ENCODE assay signal across 26 cellular contexts in the genomic region with DNA sequence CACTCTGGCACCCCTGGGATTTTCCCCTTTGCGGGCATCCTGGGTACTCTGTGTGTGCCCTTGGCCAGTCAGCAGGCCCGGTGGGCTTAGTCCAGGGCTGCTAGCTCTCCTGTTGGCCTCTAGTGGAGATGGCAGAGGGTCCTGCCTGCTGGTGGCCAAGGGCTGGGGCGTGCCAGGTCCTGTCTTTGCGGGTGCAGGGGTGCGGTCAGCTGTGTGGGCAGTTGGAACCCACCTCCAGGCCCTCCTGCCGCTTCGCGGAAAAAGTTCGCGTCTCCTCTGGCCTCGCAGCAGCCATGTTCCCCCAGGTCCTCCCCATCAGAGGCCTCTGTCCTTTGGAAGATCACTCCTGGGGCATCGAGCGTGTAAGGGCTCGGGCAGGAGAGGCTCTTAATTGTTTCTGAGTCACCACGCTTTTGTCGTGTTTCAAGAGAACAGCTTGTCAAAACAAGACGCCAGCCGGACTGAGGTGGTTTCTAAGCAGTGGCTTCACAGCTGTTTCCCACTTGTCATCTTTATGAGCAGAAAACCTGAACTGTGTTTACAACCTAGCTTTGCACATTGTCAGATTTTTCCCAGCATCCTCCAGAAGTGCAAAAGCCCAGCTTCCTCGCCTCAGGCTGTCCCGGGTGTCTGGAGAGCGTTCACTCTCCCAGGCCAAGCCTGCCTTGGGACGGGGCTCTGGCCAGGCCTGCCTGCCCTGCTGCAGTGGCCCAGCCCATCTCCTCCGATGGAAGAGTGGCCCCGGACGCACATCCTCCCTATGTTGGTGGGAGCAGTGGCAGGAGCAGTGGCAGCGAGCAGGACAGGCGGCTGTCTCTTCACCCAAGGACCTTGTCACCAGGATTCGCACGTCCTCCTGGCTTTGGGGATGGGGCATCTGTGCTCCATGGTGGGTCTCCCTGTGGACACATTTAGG. TPM values are rescaled to one million over a fixed set of nuclear protein-coding genes. Genes with fewer than 3 reads are reported as not detected.
A peak's percentile ranks its signal among the peaks of the same experiment; 100 is the strongest.
DNase-seq lines count a peak whose midpoint lies in the region; ATAC-seq, FAIRE-seq and TF ChIP-seq lines count a peak whose summit lies in the region.
"Had no signal": no experiment of that assay in that cellular context is flagged by ENCODE, and none has a peak within 500 bp of the region (broad histone marks: within the 10 kb centered on the region; RNA-seq: fewer than 3 reads in every experiment).

No MANE protein-coding gene starts in this region.

- no peak overlapping the region for H3K4me3 Mint-ChIP-seq in activated CD4-positive, alpha-beta T cell treated with anti-CD3 and anti-CD28 coated beads, Interleukin-2, amount 10 ng/mL, durations not matched to agents 7 days and 5 days
- H3K4me3 Mint-ChIP-seq: naive thymus-derived CD4-positive, alpha-beta T cell; stimulated activated naive B cell treated with anti-CD40 and anti-IgM and Interleukin-4, amounts not matched to agents 10 μg/mL and 1 μg/mL and 100 μg/mL, for 72 hours; T-helper 17 cell had no signal

- TF ChIP-seq EP300 in K562 (IDR thresholded peaks at IDR 0.05; ENCODE audit: low read length) = no peak
- no peak for TF ChIP-seq EP300 in ovary (IDR thresholded peaks at IDR 0.05)

- peak; percentile 14 for DNase-seq in DMS153 treated with DMSO at 0.1 percent for 48 hours (lab: John Stamatoyannopoulos, UW; ENCODE audit: unreplicated experiment)
- peak; percentile 76 to 90 for DNase-seq in NCI-H187 (lab: John Stamatoyannopoulos, UW)
- no peak for DNase-seq in K562 (ENCODE audit: extremely low read depth in 1 of 4, low spot score in 3 of 4)
- DNase-seq in myocyte (ENCODE audit: low read depth) = peak; percentile 94
- no peak for DNase-seq in activated CD4-positive, alpha-beta T cell treated with anti-CD3 and anti-CD28 coated beads, Interleukin-2, amount 10 ng/mL, durations not matched to agents 7 days and 5 days
- no peak for DNase-seq in ovary
- DNase-seq: activated CD4-positive, alpha-beta T cell treated with anti-CD3 and anti-CD28 coated beads, Interleukin-2, amount 50 U/mL, for 48 hours; activated gamma-delta T cell; activated T-cell treated with anti-CD3 and anti-CD28 coated beads for 4 hours; dermis blood vessel endothelial cell; erythroblast; kidney glomerular epithelial cell; naive thymus-derived CD4-positive, alpha-beta T cell; NCI-H1048; NCI-H226; NCI-H82; PC-3; posterior cingulate gyrus; stimulated activated CD4-positive, alpha-beta T cell treated with anti-CD3 and anti-CD28 coated beads, Interleukin-2, amount 100 ng/mL, for 24 hours; stimulated activated naive B cell treated with anti-CD40 and anti-IgM and Interleukin-4, amounts not matched to agents 10 μg/mL and 1 μg/mL and 100 μg/mL, for 72 hours; T-helper 17 cell had no signal

- H3K27me3 Mint-ChIP-seq in activated CD4-positive, alpha-beta T cell treated with anti-CD3 and anti-CD28 coated beads, Interleukin-2, amount 10 ng/mL, durations not matched to agents 7 days and 5 days = no peaks in the 10 kb centered on the region
- H3K27me3 Mint-ChIP-seq: naive thymus-derived CD4-positive, alpha-beta T cell; stimulated activated naive B cell treated with anti-CD40 and anti-IgM and Interleukin-4, amounts not matched to agents 10 μg/mL and 1 μg/mL and 100 μg/mL, for 72 hours; T-helper 17 cell had no signal

- H3K9me3 ChIP-seq in K562 (replicated peaks; ENCODE audit: control insufficient read depth, insufficient read depth, low read depth, low read length) = no peaks in the 10 kb centered on the region
- no peaks in the 10 kb centered on the region for H3K9me3 ChIP-seq in ovary

- H3K36me3 ChIP-seq in K562 (ENCODE audit: control insufficient read depth, insufficient read depth, low read length) (peaks cover 93% of the 10 kb centered on the region; the same call in 2 of the 3 replicates), ovary (no peaks in the 10 kb centered on the region)

- peak overlapping the region in 1 of 2 experiments; percentile 35; a peak in 1 of 4 replicates for H3K9ac ChIP-seq in K562 (ENCODE audit: insufficient read depth in 1 of 2, low read depth in 2 of 2, low read length in 2 of 2)

- POLR2A ChIA-PET in K562 (lab: Yijun Ruan, JAX) = interaction anchor here (1.1 to 3.7 kb wide), 3 partner anchors 8 to 13 kb away, joined by 3 to 29 read pairs (median 19); a partner anchor contains a TSS
- POLR2A ChIA-PET in activated CD4-positive, alpha-beta T cell treated with anti-CD3 and anti-CD28 coated beads, Interleukin-2, amount 10 ng/mL, durations not matched to agents 7 days and 5 days (lab: Charles Lee) = no interaction called here

- no peak for TF ChIP-seq POLR2A in K562 (conservative IDR thresholded peaks at IDR 0.05)
- no peak for TF ChIP-seq POLR2A in ovary (IDR thresholded peaks at IDR 0.05)

- H3K27ac ChIP-seq in K562 (ENCODE audit: extremely low read depth, low read depth, low read length) (no peak overlapping the region), ovary (no peak overlapping the region)
- H3K27ac ChIP-seq: C4-2B, cardiac muscle cell had no signal

- H3K4me1 ChIP-seq in K562 (replicated peaks in 1 of 2; ENCODE audit: control insufficient read depth in 2 of 2, insufficient read depth in 2 of 2, low read length in 2 of 2) = peaks cover 3 to 58% of the 10 kb centered on the region in 2 experiments; a peak in 3 of 5 replicates
- no peaks in the 10 kb centered on the region for H3K4me1 ChIP-seq in ovary (ENCODE audit: insufficient read depth)

- no peak for FAIRE-seq in K562 (lab: Jason Lieb, UNC)
- FAIRE-seq: H54 had no signal

- in situ Hi-C loops in K562 (cut with MboI) = no loop called here

- CTCF ChIA-PET in K562 (lab: Yijun Ruan, JAX; ENCODE audit: low intra/inter-chr PET ratio) = no interaction called here
- CTCF ChIA-PET in activated CD4-positive, alpha-beta T cell treated with anti-CD3 and anti-CD28 coated beads, Interleukin-2, amount 10 ng/mL, durations not matched to agents 7 days and 5 days (lab: Charles Lee) = interaction anchor here (1.2 kb wide), 1 partner anchor 7 kb away, joined by 3 read pairs; no protein-coding TSS in a partner anchor

- no peaks in the 10 kb centered on the region for H3K9me3 Mint-ChIP-seq in activated CD4-positive, alpha-beta T cell treated with anti-CD3 and anti-CD28 coated beads, Interleukin-2, amount 10 ng/mL, durations not matched to agents 7 days and 5 days
- H3K9me3 Mint-ChIP-seq: naive thymus-derived CD4-positive, alpha-beta T cell; stimulated activated naive B cell treated with anti-CD40 and anti-IgM and Interleukin-4, amounts not matched to agents 10 μg/mL and 1 μg/mL and 100 μg/mL, for 72 hours had no signal

- peaks cover 3% of the 10 kb centered on the region for H3K4me1 Mint-ChIP-seq in activated CD4-positive, alpha-beta T cell treated with anti-CD3 and anti-CD28 coated beads, Interleukin-2, amount 10 ng/mL, durations not matched to agents 7 days and 5 days

- peaks cover 7% of the 10 kb centered on the region for H4K20me1 ChIP-seq in K562 (replicated peaks; ENCODE audit: control insufficient read depth, insufficient read depth, low read length)

- H3K36me3 Mint-ChIP-seq in activated CD4-positive, alpha-beta T cell treated with anti-CD3 and anti-CD28 coated beads, Interleukin-2, amount 10 ng/mL, durations not matched to agents 7 days and 5 days (ENCODE audit: low read depth) = peaks cover 10% of the 10 kb centered on the region

- WGBS in K562 (ENCODE audit: insufficient coverage, low coverage, missing lambda C conversion rate) = 90% methylated on average over 21 of the region's 29 CpGs
- 80 to 85% (median 84%) methylated on average over 29 of the region's 29 CpGs for WGBS in ovary, 3 donors

- TF ChIP-seq CTCF in K562 (IDR thresholded peaks at IDR 0.05 in 2 of 3, conservative IDR thresholded peaks at IDR 0.05 in 1 of 3; ENCODE audit: insufficient read depth in 2 of 3, low read depth in 1 of 3, low read length in 3 of 3) (no peak), ovary (IDR thresholded peaks at IDR 0.05) (no peak)

- H3K4me2 ChIP-seq in K562 (ENCODE audit: insufficient read depth, low read length) = no peak overlapping the region

- no peak overlapping the region for H3K27ac Mint-ChIP-seq in activated CD4-positive, alpha-beta T cell treated with anti-CD3 and anti-CD28 coated beads, Interleukin-2, amount 10 ng/mL, durations not matched to agents 7 days and 5 days
- H3K27ac Mint-ChIP-seq: naive thymus-derived CD4-positive, alpha-beta T cell; stimulated activated naive B cell treated with anti-CD40 and anti-IgM and Interleukin-4, amounts not matched to agents 10 μg/mL and 1 μg/mL and 100 μg/mL, for 72 hours; T-helper 17 cell had no signal

- no peak for TF ChIP-seq RAD21 in K562 (CRISPR knock-in tag; conservative IDR thresholded peaks at IDR 0.05 in 1 of 2, IDR thresholded peaks at IDR 0.05 in 1 of 2)

- H3K4me3 ChIP-seq in K562 = no peak overlapping the region
- no peak overlapping the region for H3K4me3 ChIP-seq in ovary
- H3K4me3 ChIP-seq: cardiac muscle cell had no signal

- no peak overlapping the region for H2AFZ ChIP-seq in K562 (ENCODE audit: low read depth, low read length)

- no peaks in the 10 kb centered on the region for H3K27me3 ChIP-seq in K562 (ENCODE audit: control insufficient read depth in 2 of 2, insufficient read depth in 2 of 2, low read length in 2 of 2)
- no peaks in the 10 kb centered on the region for H3K27me3 ChIP-seq in ovary
- H3K27me3 ChIP-seq: cardiac muscle cell had no signal

- peaks cover 24% of the 10 kb centered on the region for H3K79me2 ChIP-seq in K562 (ENCODE audit: control insufficient read depth, insufficient read depth, low read length)

- no peaks in the 10 kb centered on the region for H3K9me1 ChIP-seq in K562 (ENCODE audit: control insufficient read depth, insufficient read depth, low read length)

- intact Hi-C loops in K562 (cut with micrococcal nuclease) (no loop called here), ovary (cut with DNase I) (no loop called here)

- BruUV-seq in K562 (replicated peaks; lab: Mats Ljungman, UMichigan) = no TSS peak

- ATAC-seq in K562 (no peak), HG03159 (IDR thresholded peaks at IDR 0.05; ENCODE audit: unreplicated experiment) (no peak), GM18870 (IDR thresholded peaks at IDR 0.05; ENCODE audit: unreplicated experiment) (no peak)
- ATAC-seq: naive thymus-derived CD4-positive, alpha-beta T cell; PC-3; stimulated activated naive B cell treated with anti-CD40 and anti-IgM and Interleukin-4, amounts not matched to agents 10 μg/mL and 1 μg/mL and 100 μg/mL, for 72 hours; T-helper 17 cell had no signal

RNA-seq across cellular contexts. Expression of a gene that starts 5.0 kb away (rescaled TPM):
- total RNA-seq in K562 (2011; cell fraction: chromatin; rRNA removed; ENCODE audit: low replicate concordance) = 8.6 and 40.6 TPM in 2 replicates
- total RNA-seq in K562 (2011; cell fraction: nucleolus; rRNA removed) = 34.9 and 37.8 TPM in 2 replicates
- total RNA-seq in K562 (2011; cell fraction: nucleoplasm; rRNA removed) = 12.8 and 15.3 TPM in 2 replicates
- 2.2 and 2.6 TPM in 2 replicates for total RNA-seq in K562 (2014; rRNA removed)
- total RNA-seq in K562 (2014; rRNA removed; fragmentation: Illumina TruSeq; extraction: Trizol) = 0.11 TPM in 1 of 2 replicates, not detected in the other
- total RNA-seq in K562 (2015; rRNA removed; fragmentation: Illumina TruSeq; extraction: Trizol) = 1.9 and 2.1 TPM in 2 replicates
- total RNA-seq in K562 (2021) = 2.7 and 4.1 TPM in 2 replicates
- polyA plus RNA-seq in K562 (2011; rRNA removed) = 1.6 and 4.6 TPM in 2 replicates
- polyA plus RNA-seq in K562 (2011; cell fraction: cytosol; rRNA removed) = 2.3 and 6.0 TPM in 2 replicates
- 47.3 and 57.1 TPM in 2 replicates for polyA plus RNA-seq in K562 (2011; cell fraction: nucleus; rRNA removed)
- polyA plus RNA-seq in K562 (2012) = 2.7 and 5.3 TPM in 2 replicates
- 0.25 and 0.83 TPM in 2 replicates for polyA plus RNA-seq in K562 (2014; fragmentation: Illumina TruSeq; extraction: Trizol)
- under 1 TPM in 1 of 2 experiments, not detected in 1; 0.08 TPM for polyA plus RNA-seq in K562 (2014; fragmentation: Nextera tagmentation; extraction: Ambion mirVana)
- polyA plus RNA-seq in K562 (2014; rRNA removed) = 2.5 and 3.1 TPM in 2 replicates
- polyA minus RNA-seq in K562 (2011; rRNA and poly(A)+ RNA removed) = 0.11 and 0.45 TPM in 2 replicates
- polyA minus RNA-seq in K562 (2011; cell fraction: cytosol; rRNA and poly(A)+ RNA removed) = 0.38 and 1.8 TPM in 2 replicates
- 5.1 and 6.1 TPM in 2 replicates for polyA minus RNA-seq in K562 (2011; cell fraction: nucleus; rRNA and poly(A)+ RNA removed)
- total RNA-seq in myocyte = 2.2 and 2.4 TPM in 2 replicates
- polyA plus RNA-seq in myocyte (2012) = 2.5 TPM
- total RNA-seq in activated CD4-positive, alpha-beta T cell treated with anti-CD3 and anti-CD28 coated beads, Interleukin-2, amount 10 ng/mL, durations not matched to agents 7 days and 5 days = 1 to 10 TPM; 2.0 to 3.4 TPM
- total RNA-seq in ovary = 1 to 10 TPM in 1 of 7 donors, under 1 TPM in 6; 0.37 to 1.1 (median 0.75) TPM
- polyA plus RNA-seq in ovary = under 1 TPM in 1 of 2 donors, not detected in 1; 0.69 TPM
- polyA plus RNA-seq: naive thymus-derived CD4-positive, alpha-beta T cell had no signal

RNA-seq across cellular contexts. Expression of a gene that starts 7.9 kb away (rescaled TPM):
- 59.2 and 250 TPM in 2 replicates for total RNA-seq in K562 (2011; cell fraction: chromatin; rRNA removed; ENCODE audit: low replicate concordance)
- 208 and 236 TPM in 2 replicates for total RNA-seq in K562 (2011; cell fraction: nucleolus; rRNA removed)
- 68.1 and 94.3 TPM in 2 replicates for total RNA-seq in K562 (2011; cell fraction: nucleoplasm; rRNA removed)
- total RNA-seq in K562 (2014; rRNA removed) (94.9 and 97.1 TPM in 2 replicates), K562 (2014; rRNA removed; fragmentation: Illumina TruSeq; extraction: Trizol) (3.7 and 5.5 TPM in 2 replicates), K562 (2015; rRNA removed; fragmentation: Illumina TruSeq; extraction: Trizol) (33.1 and 37.3 TPM in 2 replicates), K562 (2021) (53.2 and 63.2 TPM in 2 replicates), myocyte (33.6 and 35.3 TPM in 2 replicates), ovary (10 to 100 TPM; 18.3 to 26.2 (median 22.7) TPM)
- polyA plus RNA-seq in K562 (2011; rRNA removed) (20.4 and 32.0 TPM in 2 replicates), K562 (2014; fragmentation: Illumina TruSeq; extraction: Trizol) (5.6 and 23.2 TPM in 2 replicates), K562 (2014; fragmentation: Nextera tagmentation; extraction: Ambion mirVana) (under 1 TPM; 0.48 to 0.96 TPM), K562 (2014; rRNA removed) (58.7 and 62.7 TPM in 2 replicates), ovary (10 to 100 TPM in 1 of 2 donors, under 1 TPM in 1; 0.58 to 23.5 TPM)
- polyA plus RNA-seq in K562 (2011; cell fraction: cytosol; rRNA removed) = 27.5 and 65.2 TPM in 2 replicates
- polyA plus RNA-seq in K562 (2011; cell fraction: nucleus; rRNA removed) = 215 and 329 TPM in 2 replicates
- 34.9 and 35.9 TPM in 2 replicates for polyA plus RNA-seq in K562 (2012)
- 5.5 and 8.4 TPM in 2 replicates for polyA minus RNA-seq in K562 (2011; rRNA and poly(A)+ RNA removed)
- 30.6 and 30.9 TPM in 2 replicates for polyA minus RNA-seq in K562 (2011; cell fraction: cytosol; rRNA and poly(A)+ RNA removed)
- 67.1 and 68.3 TPM in 2 replicates for polyA minus RNA-seq in K562 (2011; cell fraction: nucleus; rRNA and poly(A)+ RNA removed)
- polyA plus RNA-seq in myocyte (2012) = 17.0 TPM
- 10 to 100 TPM; 28.8 to 32.6 TPM for total RNA-seq in activated CD4-positive, alpha-beta T cell treated with anti-CD3 and anti-CD28 coated beads, Interleukin-2, amount 10 ng/mL, durations not matched to agents 7 days and 5 days

RNA-seq across cellular contexts. Expression of a gene that starts 16.6 kb away (rescaled TPM):
- total RNA-seq in K562 (2011; cell fraction: chromatin; rRNA removed; ENCODE audit: low replicate concordance) = 31.1 and 74.2 TPM in 2 replicates
- total RNA-seq in K562 (2011; cell fraction: nucleolus; rRNA removed) = 69.6 and 75.5 TPM in 2 replicates
- total RNA-seq in K562 (2011; cell fraction: nucleoplasm; rRNA removed) = 40.6 and 42.6 TPM in 2 replicates
- total RNA-seq in K562 (2014; rRNA removed) (57.6 and 70.2 TPM in 2 replicates), K562 (2014; rRNA removed; fragmentation: Illumina TruSeq; extraction: Trizol) (8.5 and 11.4 TPM in 2 replicates), K562 (2015; rRNA removed; fragmentation: Illumina TruSeq; extraction: Trizol) (24.1 and 26.5 TPM in 2 replicates), K562 (2021) (44.9 and 49.6 TPM in 2 replicates), myocyte (47.8 and 49.0 TPM in 2 replicates), ovary (10 to 100 TPM in 1 of 7 donors, 1 to 10 TPM in 6; 5.0 to 12.3 (median 7.5) TPM)
- polyA plus RNA-seq in K562 (2011; rRNA removed) (19.6 and 27.9 TPM in 2 replicates), K562 (2014; fragmentation: Illumina TruSeq; extraction: Trizol) (14.2 and 20.7 TPM in 2 replicates), K562 (2014; fragmentation: Nextera tagmentation; extraction: Ambion mirVana) (1 to 10 TPM; 1.1 to 3.0 TPM), K562 (2014; rRNA removed) (54.0 and 55.6 TPM in 2 replicates), ovary (1 to 10 TPM; 2.5 to 5.2 TPM)
- polyA plus RNA-seq in K562 (2011; cell fraction: cytosol; rRNA removed) = 27.6 and 84.2 TPM in 2 replicates
- polyA plus RNA-seq in K562 (2011; cell fraction: nucleus; rRNA removed) = 92.6 and 123 TPM in 2 replicates
- 33.7 and 34.1 TPM in 2 replicates for polyA plus RNA-seq in K562 (2012)
- 7.3 and 7.4 TPM in 2 replicates for polyA minus RNA-seq in K562 (2011; rRNA and poly(A)+ RNA removed)
- 13.6 and 18.7 TPM in 2 replicates for polyA minus RNA-seq in K562 (2011; cell fraction: cytosol; rRNA and poly(A)+ RNA removed)
- polyA minus RNA-seq in K562 (2011; cell fraction: nucleus; rRNA and poly(A)+ RNA removed) = 29.8 and 32.1 TPM in 2 replicates
- polyA plus RNA-seq in myocyte (2012) = 21.9 TPM
- 10 to 100 TPM; 19.4 to 22.9 TPM for total RNA-seq in activated CD4-positive, alpha-beta T cell treated with anti-CD3 and anti-CD28 coated beads, Interleukin-2, amount 10 ng/mL, durations not matched to agents 7 days and 5 days

RNA-seq across cellular contexts. Expression of a gene that starts 20.1 kb away (rescaled TPM):
- total RNA-seq in K562 (2011; cell fraction: chromatin; rRNA removed; ENCODE audit: low replicate concordance) = 82.7 and 201 TPM in 2 replicates
- total RNA-seq in K562 (2011; cell fraction: nucleolus; rRNA removed) = 140 and 148 TPM in 2 replicates
- 85.4 and 93.3 TPM in 2 replicates for total RNA-seq in K562 (2011; cell fraction: nucleoplasm; rRNA removed)
- total RNA-seq in K562 (2014; rRNA removed) (175 and 241 TPM in 2 replicates), K562 (2014; rRNA removed; fragmentation: Illumina TruSeq; extraction: Trizol) (21.4 and 22.6 TPM in 2 replicates), K562 (2015; rRNA removed; fragmentation: Illumina TruSeq; extraction: Trizol) (54.0 and 55.0 TPM in 2 replicates), K562 (2021) (172 and 181 TPM in 2 replicates), myocyte (39.6 and 46.4 TPM in 2 replicates), ovary (10 to 100 TPM; 39.0 to 66.3 (median 51.3) TPM)
- polyA plus RNA-seq in K562 (2011; rRNA removed) (70.5 and 106 TPM in 2 replicates), K562 (2014; fragmentation: Illumina TruSeq; extraction: Trizol) (32.0 and 72.2 TPM in 2 replicates), K562 (2014; fragmentation: Nextera tagmentation; extraction: Ambion mirVana) (1 to 10 TPM; 4.7 to 7.6 TPM), K562 (2014; rRNA removed) (189 and 199 TPM in 2 replicates), ovary (10 to 100 TPM in 1 of 2 donors, 1 to 10 TPM in 1; 3.1 to 48.1 TPM)
- polyA plus RNA-seq in K562 (2011; cell fraction: cytosol; rRNA removed) = 147 and 284 TPM in 2 replicates
- polyA plus RNA-seq in K562 (2011; cell fraction: nucleus; rRNA removed) = 105 and 118 TPM in 2 replicates
- 136 and 268 TPM in 2 replicates for polyA plus RNA-seq in K562 (2012)
- 14.3 and 21.6 TPM in 2 replicates for polyA minus RNA-seq in K562 (2011; rRNA and poly(A)+ RNA removed)
- polyA minus RNA-seq in K562 (2011; cell fraction: cytosol; rRNA and poly(A)+ RNA removed) = 51.2 and 72.4 TPM in 2 replicates
- polyA minus RNA-seq in K562 (2011; cell fraction: nucleus; rRNA and poly(A)+ RNA removed) = 26.7 and 36.3 TPM in 2 replicates
- polyA plus RNA-seq in myocyte (2012) = 38.1 TPM
- total RNA-seq in activated CD4-positive, alpha-beta T cell treated with anti-CD3 and anti-CD28 coated beads, Interleukin-2, amount 10 ng/mL, durations not matched to agents 7 days and 5 days = 10 to 100 TPM; 30.8 to 42.5 TPM

RNA-seq across cellular contexts. Expression of a gene that starts 20.6 kb away (rescaled TPM):
- 10.6 and 42.5 TPM in 2 replicates for total RNA-seq in K562 (2011; cell fraction: chromatin; rRNA removed; ENCODE audit: low replicate concordance)
- 29.7 and 34.7 TPM in 2 replicates for total RNA-seq in K562 (2011; cell fraction: nucleolus; rRNA removed)
- total RNA-seq in K562 (2011; cell fraction: nucleoplasm; rRNA removed) = 10.8 and 18.8 TPM in 2 replicates
- total RNA-seq in K562 (2014; rRNA removed) (2.9 and 3.5 TPM in 2 replicates), K562 (2014; rRNA removed; fragmentation: Illumina TruSeq; extraction: Trizol) (0.32 and 0.40 TPM in 2 replicates), K562 (2015; rRNA removed; fragmentation: Illumina TruSeq; extraction: Trizol) (3.4 and 4.1 TPM in 2 replicates), K562 (2021) (2.0 and 4.0 TPM in 2 replicates), myocyte (4.3 and 7.2 TPM in 2 replicates), ovary (1 to 10 TPM; 3.2 to 8.3 (median 6.4) TPM)
- polyA plus RNA-seq in K562 (2011; rRNA removed) (1.8 and 3.2 TPM in 2 replicates), K562 (2014; fragmentation: Illumina TruSeq; extraction: Trizol) (0.49 and 3.8 TPM in 2 replicates), K562 (2014; fragmentation: Nextera tagmentation; extraction: Ambion mirVana) (under 1 TPM in 1 of 2 experiments, not detected in 1; 0.24 TPM), K562 (2014; rRNA removed) (5.1 and 15.1 TPM in 2 replicates), ovary (1 to 10 TPM in 1 of 2 donors, under 1 TPM in 1; 0.37 to 4.1 TPM)
- 2.8 and 13.2 TPM in 2 replicates for polyA plus RNA-seq in K562 (2011; cell fraction: cytosol; rRNA removed)
- 33.5 and 71.7 TPM in 2 replicates for polyA plus RNA-seq in K562 (2011; cell fraction: nucleus; rRNA removed)
- 5.8 and 14.0 TPM in 2 replicates for polyA plus RNA-seq in K562 (2012)
- 0.28 and 0.54 TPM in 2 replicates for polyA minus RNA-seq in K562 (2011; rRNA and poly(A)+ RNA removed)
- polyA minus RNA-seq in K562 (2011; cell fraction: cytosol; rRNA and poly(A)+ RNA removed) = 0.57 TPM in 1 of 2 replicates, not detected in the other
- 3.4 and 6.9 TPM in 2 replicates for polyA minus RNA-seq in K562 (2011; cell fraction: nucleus; rRNA and poly(A)+ RNA removed)
- polyA plus RNA-seq in myocyte (2012) = 9.0 TPM
- total RNA-seq in activated CD4-positive, alpha-beta T cell treated with anti-CD3 and anti-CD28 coated beads, Interleukin-2, amount 10 ng/mL, durations not matched to agents 7 days and 5 days = 10 to 100 TPM; 13.9 to 17.4 TPM

Comparison
In these comparisons a context has a peak if more than half of its experiments do, and no peak if none do; other contexts are left out.
1. DNase-seq: peak in DMS153 treated with DMSO at 0.1 percent for 48 hours (single experiment), NCI-H187 (2 of 2) and myocyte (single experiment); none in K562 (0 of 4), activated CD4-positive, alpha-beta T cell treated with anti-CD3 and anti-CD28 coated beads, Interleukin-2, amount 10 ng/mL, durations not matched to agents 7 days and 5 days (single experiment) and ovary (0 of 5).